11 cellular contexts compared by ENCODE assay signal in the genomic region with DNA sequence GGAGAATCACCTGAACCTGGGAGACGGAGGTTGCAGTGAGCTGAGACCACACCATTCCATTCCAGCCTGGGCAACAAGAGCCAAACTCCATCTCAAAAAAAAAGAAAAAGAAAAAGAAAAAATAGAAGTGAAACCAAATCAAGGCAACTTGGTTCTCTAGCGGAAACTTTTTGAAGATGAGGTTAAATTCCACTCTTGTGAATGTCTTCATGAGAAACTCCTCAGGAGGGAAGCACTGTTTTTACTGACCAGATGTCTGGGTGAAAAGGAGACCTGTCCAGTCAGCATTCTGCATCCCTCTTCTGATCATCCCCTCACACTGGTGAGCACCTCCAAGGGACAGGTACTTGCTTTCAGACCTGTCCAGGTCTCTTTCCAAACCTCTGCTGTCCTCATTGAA. TPM values are rescaled to one million over a fixed set of nuclear protein-coding genes. Genes with fewer than 3 reads are reported as not detected.
A peak's percentile ranks its signal among the peaks of the same experiment; 100 is the strongest.
DNase-seq lines count a peak whose midpoint lies in the region; ATAC-seq and TF ChIP-seq lines count a peak whose summit lies in the region.
"Had no signal": no experiment of that assay in that cellular context is flagged by ENCODE, and none has a peak within 500 bp of the region (broad histone marks: within the 10 kb centered on the region; RNA-seq: fewer than 3 reads in every experiment).

No MANE protein-coding gene starts in this region.

- H3K4me2 ChIP-seq in mesendoderm (ENCODE audit: low read length): no peak overlapping the region

- no CpG with 5 or more reads among the region's 2 CpGs for WGBS in mesendoderm (ENCODE audit: extremely low coverage, insufficient coverage, low lambda C conversion rate)

- no peak overlapping the region for H2BK15ac ChIP-seq in mesendoderm (replicated peaks; ENCODE audit: low read depth)

- no peak for TF ChIP-seq CTCF in RWPE1 (conservative IDR thresholded peaks at IDR 0.05; ENCODE audit: low read depth)

- H3K56ac ChIP-seq in mesendoderm (ENCODE audit: low read length): no peak overlapping the region

- H3K79me2 ChIP-seq in mesendoderm (ENCODE audit: control insufficient read depth, insufficient read depth, low read length): peaks cover 99% of the 10 kb centered on the region

- no peak for DNase-seq in activated T-cell treated with anti-CD3 and anti-CD28 coated beads, Interleukin-2, amount 50 U/mL, for 24 hours
- no peak for DNase-seq in activated T-cell treated with anti-CD3 and anti-CD28 coated beads for 4 hours
- DNase-seq in RWPE1 (ENCODE audit: low spot score): no peak
- no peak for DNase-seq in epithelial cell of prostate (ENCODE audit: low read depth, low spot score)
- no peak for DNase-seq in mesendoderm
- DNase-seq in hypothalamus (lab: John Stamatoyannopoulos, UW): no peak
- DNase-seq in activated CD8-positive, alpha-beta memory T cell treated with anti-CD3 and anti-CD28 coated beads, Interleukin-2, amount 50 U/mL, for 4 hours: no peak
- DNase-seq: activated CD4-positive, alpha-beta T cell treated with anti-CD3 and anti-CD28 coated beads for 1 hour; NCI-H1092; OCI-M1 had no signal

- peak overlapping the region; percentile 83 for H3K27ac Mint-ChIP-seq in activated T-cell treated with anti-CD3 and anti-CD28 coated beads, Interleukin-2, amount 50 U/mL, for 24 hours
- H3K27ac Mint-ChIP-seq in stimulated activated memory B cell treated with anti-CD40 and anti-IgM and Interleukin-4, amounts not matched to agents 10 μg/mL and 1 μg/mL and 100 μg/mL, for 72 hours: peak overlapping the region; percentile 75

- H3K36me3 ChIP-seq in mesendoderm (ENCODE audit: control insufficient read depth, insufficient read depth, low read length): no peaks in the 10 kb centered on the region

- no peak overlapping the region for H3K4me3 ChIP-seq in mesendoderm (ENCODE audit: low read length)

- H4K8ac ChIP-seq in mesendoderm (ENCODE audit: low read depth, low read length): no peak overlapping the region

- peaks cover 36% of the 10 kb centered on the region for H3K36me3 Mint-ChIP-seq in activated T-cell treated with anti-CD3 and anti-CD28 coated beads, Interleukin-2, amount 50 U/mL, for 24 hours (ENCODE audit: low read depth)
- no peaks in the 10 kb centered on the region for H3K36me3 Mint-ChIP-seq in stimulated activated memory B cell treated with anti-CD40 and anti-IgM and Interleukin-4, amounts not matched to agents 10 μg/mL and 1 μg/mL and 100 μg/mL, for 72 hours

- peak overlapping the region; percentile 63 for H3K27ac ChIP-seq in RWPE1
- H3K27ac ChIP-seq in epithelial cell of prostate: peak overlapping the region; percentile 76
- H3K27ac ChIP-seq in mesendoderm (ENCODE audit: low read depth, low read length): no peak overlapping the region

- H3K9ac ChIP-seq in mesendoderm (ENCODE audit: low read length): no peak overlapping the region

- no peak overlapping the region for H3K18ac ChIP-seq in mesendoderm (ENCODE audit: low read length)

- H4K5ac ChIP-seq in mesendoderm (ENCODE audit: low read length): no peak overlapping the region

- no peak overlapping the region for H2AK5ac ChIP-seq in mesendoderm (ENCODE audit: low read length)

- H2BK120ac ChIP-seq in mesendoderm (ENCODE audit: low read depth, low read length): no peak overlapping the region

- H3K4me1 ChIP-seq in mesendoderm (ENCODE audit: control insufficient read depth, low read depth, low read length): peaks cover 18% of the 10 kb centered on the region

- ATAC-seq in stimulated activated memory B cell treated with anti-CD40 and anti-IgM and Interleukin-4, amounts not matched to agents 10 μg/mL and 1 μg/mL and 100 μg/mL, for 72 hours: peak; percentile 51

- POLR2A ChIA-PET in RWPE1 (lab: Yijun Ruan, JAX; ENCODE audit: low non-redundant PET): no interaction called here

- H3K4me1 Mint-ChIP-seq in activated T-cell treated with anti-CD3 and anti-CD28 coated beads, Interleukin-2, amount 50 U/mL, for 24 hours (ENCODE audit: low read depth): peaks cover 89% of the 10 kb centered on the region
- peaks cover 91% of the 10 kb centered on the region for H3K4me1 Mint-ChIP-seq in stimulated activated memory B cell treated with anti-CD40 and anti-IgM and Interleukin-4, amounts not matched to agents 10 μg/mL and 1 μg/mL and 100 μg/mL, for 72 hours

- no peaks in the 10 kb centered on the region for H3K9me3 Mint-ChIP-seq in activated T-cell treated with anti-CD3 and anti-CD28 coated beads, Interleukin-2, amount 50 U/mL, for 24 hours
- no peaks in the 10 kb centered on the region for H3K9me3 Mint-ChIP-seq in stimulated activated memory B cell treated with anti-CD40 and anti-IgM and Interleukin-4, amounts not matched to agents 10 μg/mL and 1 μg/mL and 100 μg/mL, for 72 hours

- H3K27me3 ChIP-seq in mesendoderm (ENCODE audit: insufficient read depth, low read length, poor library complexity): no peaks in the 10 kb centered on the region

- H2BK5ac ChIP-seq in mesendoderm (ENCODE audit: low read length): no peak overlapping the region

- no peaks in the 10 kb centered on the region for H3K27me3 Mint-ChIP-seq in activated T-cell treated with anti-CD3 and anti-CD28 coated beads, Interleukin-2, amount 50 U/mL, for 24 hours
- no peaks in the 10 kb centered on the region for H3K27me3 Mint-ChIP-seq in stimulated activated memory B cell treated with anti-CD40 and anti-IgM and Interleukin-4, amounts not matched to agents 10 μg/mL and 1 μg/mL and 100 μg/mL, for 72 hours

- CTCF ChIA-PET in RWPE1 (lab: Yijun Ruan, JAX): interaction anchor here (0.6 kb wide), 1 partner anchor 78 kb away, joined by 4 read pairs; no protein-coding TSS in a partner anchor

- H3K4ac ChIP-seq in mesendoderm (ENCODE audit: low read depth, low read length): no peak overlapping the region

- no peak overlapping the region for H3K23ac ChIP-seq in mesendoderm (ENCODE audit: low read length)

- peak overlapping the region; percentile 39 for H3K4me3 Mint-ChIP-seq in activated T-cell treated with anti-CD3 and anti-CD28 coated beads, Interleukin-2, amount 50 U/mL, for 24 hours
- peak overlapping the region; percentile 50 for H3K4me3 Mint-ChIP-seq in stimulated activated memory B cell treated with anti-CD40 and anti-IgM and Interleukin-4, amounts not matched to agents 10 μg/mL and 1 μg/mL and 100 μg/mL, for 72 hours

- H3K79me1 ChIP-seq in mesendoderm (ENCODE audit: low read length): no peaks in the 10 kb centered on the region

RNA-seq across cellular contexts. Expression of a gene that starts 15.8 kb away (rescaled TPM):
- polyA plus RNA-seq in mesendoderm (2013, experiment 1 of 2): 94.5 TPM
- polyA plus RNA-seq in mesendoderm (2013, experiment 2 of 2): 93.4 TPM
